In the genomic region with DNA sequence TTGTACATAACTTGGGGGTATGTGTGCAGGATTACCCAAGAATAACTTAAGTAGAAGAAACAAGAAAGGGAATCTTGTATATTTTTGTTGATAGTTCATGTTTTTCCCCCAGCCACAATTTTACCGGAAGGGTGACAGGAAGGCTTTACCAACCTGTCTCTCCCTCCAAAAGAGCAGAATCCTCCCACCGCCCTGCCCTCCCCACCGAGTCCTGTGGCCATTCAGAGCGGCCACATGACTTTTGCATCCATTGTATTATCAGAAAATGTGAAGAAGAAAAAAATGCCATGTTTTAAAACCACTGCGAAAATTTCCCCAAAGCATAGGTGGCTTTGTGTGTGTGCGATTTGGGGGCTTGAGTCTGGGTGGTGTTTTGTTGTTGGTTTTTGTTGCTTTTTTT, we compare ENCODE assay signal across 1 cellular context.
TF ChIP-seq lines count a peak whose summit lies in the region.

No MANE protein-coding gene starts in this region.

TF ChIP-seq in K562, 482 proteins besides CTCF, POLR2A, EP300 and RAD21:
- TF ChIP-seq NR2C2 (CRISPR knock-in tag; IDR thresholded peaks at IDR 0.05) (no peak), NR2C2 (tag; IDR thresholded peaks at IDR 0.05) (no peak), PRDM10 (IDR thresholded peaks at IDR 0.05; ENCODE audit: partially characterized antibody) (peak; percentile 41)
TF ChIP-seq in K562: peak in this region for 1.
